ENCODE assay signal across 21 cellular contexts in genomic region chr13:111950697-111951096, GRCh38.
"Had no signal": no experiment of that assay in that cellular context is flagged by ENCODE, and none has a peak within 500 bp of the region (broad histone marks: within the 10 kb centered on the region; RNA-seq: fewer than 3 reads in every experiment).

No MANE protein-coding gene starts in this region.

- H3K9me3 ChIP-seq: SK-N-SH had no signal

- H3K4me1 Mint-ChIP-seq: IgD-negative memory B cell had no signal

- ATAC-seq: K562 had no signal

- DNase-seq: Kasumi-1, MM.1S, NCI-H1092 treated with DMSO at 0.1 percent for 48 hours, NCI-H1436, NCI-H187, NCI-H2029, NCI-H2081 treated with DMSO at 0.1 percent for 48 hours, NCI-H2171, NCI-H226, NCI-H446, NCI-H510A, NCI-H524 treated with DMSO at 0.1 percent for 48 hours, NCI-H69, NCI-H774, RPMI8226, SHP77, SK-N-SH had no signal

- H3K4me3 ChIP-seq: K562 had no signal

- H3K4me3 Mint-ChIP-seq: IgD-negative memory B cell had no signal

- H3K36me3 Mint-ChIP-seq: IgD-negative memory B cell had no signal

- H3K9ac ChIP-seq: KMS-11, SK-N-SH had no signal

- H3K4me2 ChIP-seq: KMS-11, SK-N-SH had no signal

- H3K27ac ChIP-seq: HL-60, KMS-11 had no signal

- H3K27me3 Mint-ChIP-seq: IgD-negative memory B cell had no signal
